In genomic region chr1:4016351-4017130, GRCh38 we compare ENCODE assay signal across 19 cellular contexts.
A peak's percentile ranks its signal among the peaks of the same experiment; 100 is the strongest.
DNase-seq lines count a peak whose midpoint lies in the region; ATAC-seq and TF ChIP-seq lines count a peak whose summit lies in the region.
"Had no signal": no experiment of that assay in that cellular context is flagged by ENCODE, and none has a peak within 500 bp of the region (broad histone marks: within the 10 kb centered on the region; RNA-seq: fewer than 3 reads in every experiment).

No MANE protein-coding gene starts in this region.

- peaks cover 31% of the 10 kb centered on the region for H3K36me3 ChIP-seq in DOHH2 (ENCODE audit: control insufficient read depth, low read length)
- no peaks in the 10 kb centered on the region for H3K36me3 ChIP-seq in Peyer's patch
- H3K36me3 ChIP-seq: BLaER1 had no signal

- CTCF ChIA-PET in activated CD8-positive, alpha-beta memory T cell treated with anti-CD3 and anti-CD28 coated beads, Interleukin-2, amount 10 ng/mL, durations not matched to agents 7 days and 5 days (lab: Charles Lee) = no interaction called here

- H3K36me3 Mint-ChIP-seq in activated CD8-positive, alpha-beta memory T cell treated with anti-CD3 and anti-CD28 coated beads, Interleukin-2, amount 10 ng/mL, durations not matched to agents 7 days and 5 days = no peaks in the 10 kb centered on the region
- H3K36me3 Mint-ChIP-seq: CD8-positive, alpha-beta memory T cell had no signal

- no peaks in the 10 kb centered on the region for H3K9me3 Mint-ChIP-seq in activated CD8-positive, alpha-beta memory T cell treated with anti-CD3 and anti-CD28 coated beads, Interleukin-2, amount 10 ng/mL, durations not matched to agents 7 days and 5 days (ENCODE audit: low read depth)

- no peaks in the 10 kb centered on the region for H4K20me1 ChIP-seq in DOHH2 (ENCODE audit: control insufficient read depth, insufficient read depth, low read depth, low read length)
- H4K20me1 ChIP-seq: BLaER1 had no signal

- DNase-seq in activated CD8-positive, alpha-beta memory T cell treated with anti-CD3 and anti-CD28 coated beads, Interleukin-2, amount 10 ng/mL, durations not matched to agents 7 days and 5 days = no peak
- DNase-seq in activated CD8-positive, alpha-beta memory T cell treated with anti-CD3 and anti-CD28 coated beads, Interleukin-2, amount 50 U/mL, for 48 hours = no peak
- DNase-seq in Peyer's patch (peak in 2 of 3 donors; percentile 5 to 20), mesenteric fat pad (ENCODE audit: low spot score) (peak; percentile 59), D341Med (ENCODE audit: low spot score) (no peak), NCI-H1048 (lab: John Stamatoyannopoulos, UW) (no peak)
- DNase-seq: CD8-positive, alpha-beta memory T cell; GF-D8; IMR-90; Kasumi-1; NCI-H1436; NCI-H2029; NCI-H2171 treated with DMSO at 0.1 percent for 48 hours; NCI-H446 treated with DMSO at 0.1 percent for 48 hours; NCI-H748 treated with DMSO at 0.1 percent for 48 hours; PC-9 had no signal

- peak overlapping the region; percentile 40 for H3K4me2 ChIP-seq in DOHH2 (ENCODE audit: low read length)
- H3K4me2 ChIP-seq: BLaER1, PC-9 had no signal

- TF ChIP-seq CTCF in DOHH2 (IDR thresholded peaks at IDR 0.05; ENCODE audit: low read depth, low read length, poor library complexity, severe bottlenecking) = no peak
- no peak for TF ChIP-seq CTCF in Peyer's patch (IDR thresholded peaks at IDR 0.05)

- no peaks in the 10 kb centered on the region; the same call in 1 of the 2 replicates for H3K79me2 ChIP-seq in DOHH2 (ENCODE audit: control insufficient read depth, low read length)

- H3F3A ChIP-seq in DOHH2 (ENCODE audit: control insufficient read depth, insufficient read depth) = peaks cover 22% of the 10 kb centered on the region

- no peak for ATAC-seq in activated CD8-positive, alpha-beta memory T cell treated with anti-CD3 and anti-CD28 coated beads, Interleukin-2, amount 10 ng/mL, durations not matched to agents 7 days and 5 days
- ATAC-seq in GM19023 (IDR thresholded peaks at IDR 0.05; ENCODE audit: unreplicated experiment) = no peak

- H3K27me3 ChIP-seq in DOHH2 (ENCODE audit: control insufficient read depth, low read length) (no peaks in the 10 kb centered on the region), Peyer's patch (no peaks in the 10 kb centered on the region)
- H3K27me3 ChIP-seq: BLaER1 had no signal

- no peak overlapping the region for H3K4me3 Mint-ChIP-seq in activated CD8-positive, alpha-beta memory T cell treated with anti-CD3 and anti-CD28 coated beads, Interleukin-2, amount 10 ng/mL, durations not matched to agents 7 days and 5 days

- peaks cover 2% of the 10 kb centered on the region for H3K27me3 Mint-ChIP-seq in activated CD8-positive, alpha-beta memory T cell treated with anti-CD3 and anti-CD28 coated beads, Interleukin-2, amount 10 ng/mL, durations not matched to agents 7 days and 5 days

- H3K27ac Mint-ChIP-seq in activated CD8-positive, alpha-beta memory T cell treated with anti-CD3 and anti-CD28 coated beads, Interleukin-2, amount 10 ng/mL, durations not matched to agents 7 days and 5 days = peak overlapping the region; percentile 50

- H3K9me2 ChIP-seq in DOHH2 (replicated peaks; ENCODE audit: control insufficient read depth, low read length) = no peaks in the 10 kb centered on the region

- H3K9me3 ChIP-seq in DOHH2 (ENCODE audit: control insufficient read depth, insufficient read depth, low read length) (no peaks in the 10 kb centered on the region), Peyer's patch (no peaks in the 10 kb centered on the region)
- H3K9me3 ChIP-seq: BLaER1 had no signal

- H3K4me1 ChIP-seq in DOHH2 (ENCODE audit: control insufficient read depth, low read length) (peaks cover 96% of the 10 kb centered on the region), Peyer's patch (no peaks in the 10 kb centered on the region)

- H3K27ac ChIP-seq in DOHH2 (ENCODE audit: low read depth, low read length) (peak overlapping the region; percentile 48), Peyer's patch (no peak overlapping the region)
- H3K27ac ChIP-seq: BLaER1, PC-9 had no signal

- H3K4me3 ChIP-seq in DOHH2 (ENCODE audit: low read length) = peak overlapping the region; percentile 31
- H3K4me3 ChIP-seq in Peyer's patch = no peak overlapping the region
- H3K4me3 ChIP-seq: BLaER1, PC-9 had no signal

- no peak for TF ChIP-seq POLR2A in Peyer's patch (IDR thresholded peaks at IDR 0.05)

- no peaks in the 10 kb centered on the region for H3K4me1 Mint-ChIP-seq in activated CD8-positive, alpha-beta memory T cell treated with anti-CD3 and anti-CD28 coated beads, Interleukin-2, amount 10 ng/mL, durations not matched to agents 7 days and 5 days

Comparison
In these comparisons a context has a peak if more than half of its experiments do, and no peak if none do; other contexts are left out.
1. DNase-seq: peak in Peyer's patch (2 of 3) and mesenteric fat pad (single experiment); none in activated CD8-positive, alpha-beta memory T cell treated with anti-CD3 and anti-CD28 coated beads, Interleukin-2, amount 10 ng/mL, durations not matched to agents 7 days and 5 days (single experiment), activated CD8-positive, alpha-beta memory T cell treated with anti-CD3 and anti-CD28 coated beads, Interleukin-2, amount 50 U/mL, for 48 hours (single experiment), D341Med (single experiment) and NCI-H1048 (single experiment).